In the genomic region with DNA sequence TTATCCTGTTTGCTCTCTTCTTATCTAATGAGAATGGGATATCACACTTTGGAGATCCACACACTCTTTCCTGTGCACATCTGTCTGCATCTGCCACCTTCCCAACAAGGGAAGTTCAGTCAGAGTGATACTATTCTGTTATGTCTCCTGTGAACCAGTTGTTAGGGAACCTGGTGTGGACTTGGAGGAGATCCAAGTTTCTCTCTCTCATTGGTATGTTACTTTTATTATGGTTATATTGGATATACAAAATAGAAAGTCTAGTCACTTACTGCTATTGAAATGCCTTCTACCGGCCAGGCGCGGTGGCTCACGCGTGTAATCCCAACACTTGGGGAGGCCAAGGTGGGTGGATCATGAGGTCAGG, we compare ENCODE assay signal across 1 cellular context.
TF ChIP-seq lines count a peak whose summit lies in the region.

No MANE protein-coding gene starts in this region.

TF ChIP-seq in GM12878, 131 proteins besides CTCF, POLR2A, EP300 and RAD21:
- TF ChIP-seq NR2F1 (conservative IDR thresholded peaks at IDR 0.05) (no peak), CHD2 (IDR thresholded peaks at IDR 0.05; ENCODE audit: borderline replicate concordance, low read depth, low read length) (no peak), MYB (IDR thresholded peaks at IDR 0.05; ENCODE audit: borderline replicate concordance, low read depth, low read length) (no peak), SP1 (IDR thresholded peaks at IDR 0.05; ENCODE audit: low read depth, low read length) (no peak), ATF7 (IDR thresholded peaks at IDR 0.05; ENCODE audit: low read depth) (no peak), YY1 (IDR thresholded peaks at IDR 0.05; ENCODE audit: low read depth, low read length) (no peak), IRF4 (IDR thresholded peaks at IDR 0.05; ENCODE audit: low read depth, low read length) (no peak), BRCA1 (IDR thresholded peaks at IDR 0.05; ENCODE audit: low read depth, low read length) (no peak), TCF7 (IDR thresholded peaks at IDR 0.05; ENCODE audit: borderline replicate concordance) (no peak), ZNF207 (IDR thresholded peaks at IDR 0.05; ENCODE audit: borderline replicate concordance) (no peak), SIX5 (IDR thresholded peaks at IDR 0.05; ENCODE audit: low read depth, low read length, severe bottlenecking) (no peak)
- TF ChIP-seq, protein P1, sequence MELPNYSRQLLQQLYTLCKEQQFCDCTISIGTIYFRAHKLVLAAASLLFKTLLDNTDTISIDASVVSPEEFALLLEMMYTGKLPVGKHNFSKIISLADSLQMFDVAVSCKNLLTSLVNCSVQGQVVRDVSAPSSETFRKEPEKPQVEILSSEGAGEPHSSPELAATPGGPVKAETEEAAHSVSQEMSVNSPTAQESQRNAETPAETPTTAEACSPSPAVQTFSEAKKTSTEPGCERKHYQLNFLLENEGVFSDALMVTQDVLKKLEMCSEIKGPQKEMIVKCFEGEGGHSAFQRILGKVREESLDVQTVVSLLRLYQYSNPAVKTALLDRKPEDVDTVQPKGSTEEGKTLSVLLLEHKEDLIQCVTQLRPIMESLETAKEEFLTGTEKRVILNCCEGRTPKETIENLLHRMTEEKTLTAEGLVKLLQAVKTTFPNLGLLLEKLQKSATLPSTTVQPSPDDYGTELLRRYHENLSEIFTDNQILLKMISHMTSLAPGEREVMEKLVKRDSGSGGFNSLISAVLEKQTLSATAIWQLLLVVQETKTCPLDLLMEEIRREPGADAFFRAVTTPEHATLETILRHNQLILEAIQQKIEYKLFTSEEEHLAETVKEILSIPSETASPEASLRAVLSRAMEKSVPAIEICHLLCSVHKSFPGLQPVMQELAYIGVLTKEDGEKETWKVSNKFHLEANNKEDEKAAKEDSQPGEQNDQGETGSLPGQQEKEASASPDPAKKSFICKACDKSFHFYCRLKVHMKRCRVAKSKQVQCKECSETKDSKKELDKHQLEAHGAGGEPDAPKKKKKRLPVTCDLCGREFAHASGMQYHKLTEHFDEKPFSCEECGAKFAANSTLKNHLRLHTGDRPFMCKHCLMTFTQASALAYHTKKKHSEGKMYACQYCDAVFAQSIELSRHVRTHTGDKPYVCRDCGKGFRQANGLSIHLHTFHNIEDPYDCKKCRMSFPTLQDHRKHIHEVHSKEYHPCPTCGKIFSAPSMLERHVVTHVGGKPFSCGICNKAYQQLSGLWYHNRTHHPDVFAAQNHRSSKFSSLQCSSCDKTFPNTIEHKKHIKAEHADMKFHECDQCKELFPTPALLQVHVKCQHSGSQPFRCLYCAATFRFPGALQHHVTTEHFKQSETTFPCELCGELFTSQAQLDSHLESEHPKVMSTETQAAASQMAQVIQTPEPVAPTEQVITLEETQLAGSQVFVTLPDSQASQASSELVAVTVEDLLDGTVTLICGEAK (IDR thresholded peaks at IDR 0.05; ENCODE audit: borderline replicate concordance), result no peak
- TF ChIP-seq, protein P2, sequence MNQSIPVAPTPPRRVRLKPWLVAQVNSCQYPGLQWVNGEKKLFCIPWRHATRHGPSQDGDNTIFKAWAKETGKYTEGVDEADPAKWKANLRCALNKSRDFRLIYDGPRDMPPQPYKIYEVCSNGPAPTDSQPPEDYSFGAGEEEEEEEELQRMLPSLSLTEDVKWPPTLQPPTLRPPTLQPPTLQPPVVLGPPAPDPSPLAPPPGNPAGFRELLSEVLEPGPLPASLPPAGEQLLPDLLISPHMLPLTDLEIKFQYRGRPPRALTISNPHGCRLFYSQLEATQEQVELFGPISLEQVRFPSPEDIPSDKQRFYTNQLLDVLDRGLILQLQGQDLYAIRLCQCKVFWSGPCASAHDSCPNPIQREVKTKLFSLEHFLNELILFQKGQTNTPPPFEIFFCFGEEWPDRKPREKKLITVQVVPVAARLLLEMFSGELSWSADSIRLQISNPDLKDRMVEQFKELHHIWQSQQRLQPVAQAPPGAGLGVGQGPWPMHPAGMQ (IDR thresholded peaks at IDR 0.05; ENCODE audit: borderline replicate concordance), result no peak
